ENCODE assay signal across 10 cellular contexts in the genomic region with DNA sequence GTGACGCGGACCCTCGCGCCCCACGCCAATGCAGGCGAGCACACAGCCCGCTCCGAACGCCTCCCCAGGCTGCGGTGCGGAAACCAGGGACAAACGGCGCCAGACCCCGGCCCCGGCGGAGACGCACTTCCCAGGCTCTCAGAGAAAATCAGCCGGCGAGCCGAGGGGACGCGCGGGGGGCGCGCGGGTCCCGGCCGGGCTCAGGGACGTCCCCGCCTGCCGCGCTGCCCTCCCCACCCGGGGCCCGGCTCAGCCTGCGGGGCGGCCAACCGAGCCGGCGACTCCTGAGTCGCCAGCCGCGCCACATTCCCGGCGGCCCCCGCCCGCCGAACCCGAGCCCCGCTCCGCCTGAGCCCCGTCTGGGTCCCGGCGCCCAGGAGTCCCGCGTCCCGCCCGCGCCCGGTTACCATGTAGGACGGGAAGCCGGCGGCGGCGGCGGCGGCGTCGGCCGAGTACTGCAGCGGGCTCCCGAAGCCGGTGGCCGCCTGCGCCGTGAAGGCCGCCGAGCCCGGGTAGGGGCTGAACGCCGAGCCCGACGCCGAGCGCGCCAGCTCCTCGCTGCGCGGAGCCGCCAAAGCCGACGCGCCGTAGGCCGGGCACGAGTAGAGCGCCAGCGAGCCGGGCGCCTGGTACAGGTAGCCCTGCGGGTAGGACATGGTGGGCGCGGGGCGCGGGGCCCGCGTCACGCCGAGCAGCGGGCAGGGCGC. TPM values are rescaled to one million over a fixed set of nuclear protein-coding genes. Genes with fewer than 3 reads are reported as not detected.
DNase-seq lines count a peak whose midpoint lies in the region; ATAC-seq, FAIRE-seq and TF ChIP-seq lines count a peak whose summit lies in the region.
"Had no signal": no experiment of that assay in that cellular context is flagged by ENCODE, and none has a peak within 500 bp of the region (broad histone marks: within the 10 kb centered on the region; RNA-seq: fewer than 3 reads in every experiment).

No MANE protein-coding gene starts in this region.

- H3K4me1 Mint-ChIP-seq in endodermal cell, result peaks cover 17% of the 10 kb centered on the region

- 25% methylated on average over 18 of the region's 110 CpGs for WGBS in A549 (ENCODE audit: missing lambda C conversion rate)
- 0 to 1% methylated on average over 18 to 110 of the region's 110 CpGs for WGBS in endodermal cell (ENCODE audit: insufficient coverage in 1 of 2, insufficient read length in 1 of 2), 2 experiments

- H3K36me3 ChIP-seq in MG63, result peaks cover 35% of the 10 kb centered on the region
- H3K36me3 ChIP-seq in endodermal cell (ENCODE audit: control insufficient read depth, insufficient read depth, low read length), result peaks cover 11% of the 10 kb centered on the region

- peaks cover 62% of the 10 kb centered on the region for H3K27me3 Mint-ChIP-seq in endodermal cell (ENCODE audit: insufficient read depth)

- no peak for FAIRE-seq in A549 (lab: Jason Lieb, UNC)

- H3K27ac ChIP-seq in A549 (peak overlapping the region; percentile 11 to 83; a peak in 3 of 6 replicates), endodermal cell (ENCODE audit: low read depth, low read length) (peak overlapping the region; percentile 32)

- H3K9me3 ChIP-seq in A549, result no peaks in the 10 kb centered on the region
- H3K9me3 ChIP-seq in MG63, result no peaks in the 10 kb centered on the region
- no peaks in the 10 kb centered on the region for H3K9me3 ChIP-seq in endodermal cell (ENCODE audit: control insufficient read depth, low read length)

- H3K9ac ChIP-seq in endodermal cell (ENCODE audit: extremely low read depth, low read length, poor library complexity, severe bottlenecking), result peak overlapping the region; percentile 71

- H3K9me3 Mint-ChIP-seq in endodermal cell, result peaks cover 8% of the 10 kb centered on the region

- H3K4me3 ChIP-seq in A549, result peak overlapping the region; percentile 49
- peak overlapping the region; percentile 99 for H3K4me3 ChIP-seq in MG63
- peak overlapping the region; percentile 85 for H3K4me3 ChIP-seq in endodermal cell (ENCODE audit: low read length)

- peak overlapping the region; percentile 67 for H3K4me3 Mint-ChIP-seq in endodermal cell
- H3K4me3 Mint-ChIP-seq: CD4-positive, CD25-positive, alpha-beta regulatory T cell had no signal

- TF ChIP-seq CTCF in A549 (IDR thresholded peaks at IDR 0.05) (no peak), endodermal cell (conservative IDR thresholded peaks at IDR 0.05) (no peak)

- no peak for TF ChIP-seq EP300 in A549 (IDR thresholded peaks at IDR 0.05)

- TF ChIP-seq POLR2A in A549 (IDR thresholded peaks at IDR 0.05; ENCODE audit: low read length), result no peak

- ATAC-seq in A549, result peak in 1 of 2 experiments; percentile 31; a peak in 3 of 6 replicates
- ATAC-seq in GM19328 (IDR thresholded peaks at IDR 0.05; ENCODE audit: unreplicated experiment), result no peak

- H3K36me3 Mint-ChIP-seq in endodermal cell (ENCODE audit: low read depth), result peaks cover 22% of the 10 kb centered on the region
- H3K36me3 Mint-ChIP-seq: CD4-positive, CD25-positive, alpha-beta regulatory T cell had no signal

- CTCF ChIA-PET in A549 (lab: Yijun Ruan, JAX), result no interaction called here

- H3K27me3 ChIP-seq in MG63 (no peaks in the 10 kb centered on the region), endodermal cell (ENCODE audit: control insufficient read depth, insufficient read depth, low read length, poor library complexity, severe bottlenecking) (peaks cover 39% of the 10 kb centered on the region)

- no peak for TF ChIP-seq RAD21 in A549 (conservative IDR thresholded peaks at IDR 0.05 in 1 of 2, IDR thresholded peaks at IDR 0.05 in 1 of 2)

- DNase-seq in A549 (ENCODE audit: low read depth in 1 of 2, low spot score in 1 of 2), result no peak
- peak; percentile 58 for DNase-seq in MG63
- DNase-seq in endodermal cell, result peak; percentile 80
- DNase-seq in mesenteric fat pad (ENCODE audit: low spot score), result peak; percentile 82
- no peak for DNase-seq in hippocampal formation (lab: John Stamatoyannopoulos, UW)
- DNase-seq in NCI-H1436 treated with DMSO at 0.1 percent for 48 hours (lab: John Stamatoyannopoulos, UW), result no peak
- DNase-seq in NCI-H1048 (lab: John Stamatoyannopoulos, UW), result no peak
- DNase-seq: CD4-positive, CD25-positive, alpha-beta regulatory T cell had no signal

- peak overlapping the region; percentile 85 for H3K4me2 ChIP-seq in A549

- POLR2A ChIA-PET in A549 (lab: Yijun Ruan, JAX), result no interaction called here

- H3K4me1 ChIP-seq in A549 (peaks cover 3% of the 10 kb centered on the region; the same call in 1 of the 3 replicates), endodermal cell (ENCODE audit: control insufficient read depth, insufficient read depth, low read length) (peaks cover 4% of the 10 kb centered on the region)

- no peak overlapping the region for H3K27ac Mint-ChIP-seq in endodermal cell
- H3K27ac Mint-ChIP-seq: CD4-positive, CD25-positive, alpha-beta regulatory T cell had no signal

TF ChIP-seq in A549, 52 proteins besides CTCF, POLR2A, EP300 and RAD21:
- TF ChIP-seq, protein P1, sequence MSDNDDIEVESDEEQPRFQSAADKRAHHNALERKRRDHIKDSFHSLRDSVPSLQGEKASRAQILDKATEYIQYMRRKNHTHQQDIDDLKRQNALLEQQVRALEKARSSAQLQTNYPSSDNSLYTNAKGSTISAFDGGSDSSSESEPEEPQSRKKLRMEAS (IDR thresholded peaks at IDR 0.05), result no peak
- TF ChIP-seq, protein P2, sequence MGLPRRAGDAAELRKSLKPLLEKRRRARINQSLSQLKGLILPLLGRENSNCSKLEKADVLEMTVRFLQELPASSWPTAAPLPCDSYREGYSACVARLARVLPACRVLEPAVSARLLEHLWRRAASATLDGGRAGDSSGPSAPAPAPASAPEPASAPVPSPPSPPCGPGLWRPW (IDR thresholded peaks at IDR 0.05), result no peak
- TF ChIP-seq FOSL2 (IDR thresholded peaks at IDR 0.05) (no peak), FOSL2 (CRISPR knock-in tag; IDR thresholded peaks at IDR 0.05) (no peak), TP53 (CRISPR knock-in tag; IDR thresholded peaks at IDR 0.05) (no peak), JUN (IDR thresholded peaks at IDR 0.05) (no peak), CBX2 (IDR thresholded peaks at IDR 0.05; ENCODE audit: borderline replicate concordance, low read depth) (no peak), HDAC2 (IDR thresholded peaks at IDR 0.05) (no peak), ZFP36 (IDR thresholded peaks at IDR 0.05; ENCODE audit: borderline replicate concordance, partially characterized antibody) (no peak), CBX8 (IDR thresholded peaks at IDR 0.05) (no peak), ZC3H11A (IDR thresholded peaks at IDR 0.05) (no peak), NR3C1 (IDR thresholded peaks at IDR 0.05) (no peak), FOSB (CRISPR knock-in tag; IDR thresholded peaks at IDR 0.05) (no peak), RARB (CRISPR knock-in tag; IDR thresholded peaks at IDR 0.05) (no peak), HOXB5 (CRISPR knock-in tag; IDR thresholded peaks at IDR 0.05) (no peak), RCOR1 (IDR thresholded peaks at IDR 0.05; ENCODE audit: low read depth, low read length) (no peak), HOXA7 (CRISPR knock-in tag; IDR thresholded peaks at IDR 0.05) (no peak), CHD2 (IDR thresholded peaks at IDR 0.05; ENCODE audit: low read length, partially characterized antibody) (no peak)
- TF ChIP-seq, protein P3, sequence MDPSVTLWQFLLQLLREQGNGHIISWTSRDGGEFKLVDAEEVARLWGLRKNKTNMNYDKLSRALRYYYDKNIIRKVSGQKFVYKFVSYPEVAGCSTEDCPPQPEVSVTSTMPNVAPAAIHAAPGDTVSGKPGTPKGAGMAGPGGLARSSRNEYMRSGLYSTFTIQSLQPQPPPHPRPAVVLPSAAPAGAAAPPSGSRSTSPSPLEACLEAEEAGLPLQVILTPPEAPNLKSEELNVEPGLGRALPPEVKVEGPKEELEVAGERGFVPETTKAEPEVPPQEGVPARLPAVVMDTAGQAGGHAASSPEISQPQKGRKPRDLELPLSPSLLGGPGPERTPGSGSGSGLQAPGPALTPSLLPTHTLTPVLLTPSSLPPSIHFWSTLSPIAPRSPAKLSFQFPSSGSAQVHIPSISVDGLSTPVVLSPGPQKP (IDR thresholded peaks at IDR 0.05; ENCODE audit: low read depth, low read length), result no peak
- TF ChIP-seq, protein P4, sequence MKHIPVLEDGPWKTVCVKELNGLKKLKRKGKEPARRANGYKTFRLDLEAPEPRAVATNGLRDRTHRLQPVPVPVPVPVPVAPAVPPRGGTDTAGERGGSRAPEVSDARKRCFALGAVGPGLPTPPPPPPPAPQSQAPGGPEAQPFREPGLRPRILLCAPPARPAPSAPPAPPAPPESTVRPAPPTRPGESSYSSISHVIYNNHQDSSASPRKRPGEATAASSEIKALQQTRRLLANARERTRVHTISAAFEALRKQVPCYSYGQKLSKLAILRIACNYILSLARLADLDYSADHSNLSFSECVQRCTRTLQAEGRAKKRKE (CRISPR knock-in tag; IDR thresholded peaks at IDR 0.05; ENCODE audit: low read depth), result no peak
TF ChIP-seq in A549: peak in this region for 0.

RNA-seq across cellular contexts. Expression of a gene that starts 0.6 kb away (rescaled TPM):
- polyA plus RNA-seq in A549 (2011; rRNA removed) (0.30 and 0.33 TPM in 2 replicates), A549 (2017; fragmentation: RNase III; extraction: RNeasy Plus Mini Kit Qiagen cat#74134 plus additional on column Dnase treatment) (0.59 to 0.76 TPM (median 0.67 TPM) in 3 replicates)
- polyA plus RNA-seq in A549 (2012; cell fraction: cytosol; rRNA removed), result 0.34 and 0.57 TPM in 2 replicates
- polyA plus RNA-seq in A549 (2012; cell fraction: nucleus; rRNA removed), result 0.56 and 0.73 TPM in 2 replicates
- polyA minus RNA-seq in A549 (2011; rRNA and poly(A)+ RNA removed), result not detected in 2 replicates
- total RNA-seq in MG63 (2014; rRNA removed; shearing (Covaris generic); ENCODE audit: low replicate concordance), result 21.5 and 25.3 TPM in 2 replicates
- total RNA-seq in endodermal cell (1 to 10 TPM; 4.2 to 6.9 TPM), mesenteric fat pad (0.45 TPM)
- 67.3 TPM for polyA plus RNA-seq in endodermal cell (2013, experiment 1 of 2)
- polyA plus RNA-seq in endodermal cell (2013, experiment 2 of 2), result 57.3 TPM
- total RNA-seq: CD4-positive, CD25-positive, alpha-beta regulatory T cell; T-helper 1 cell treated with Interleukin-12 subunit alpha and Interleukin-12 subunit beta and Interleukin-4 antibody, amounts not matched to agents 30 ng/mL and 1 ng/mL, for 36 hours had no signal
- polyA plus RNA-seq: CD4-positive, CD25-positive, alpha-beta regulatory T cell had no signal

Comparison
In these comparisons a context has a peak if more than half of its experiments do, and no peak if none do; other contexts are left out.
1. DNase-seq: peak in MG63 (single experiment), endodermal cell (single experiment) and mesenteric fat pad (single experiment); none in A549 (0 of 2), hippocampal formation (0 of 2), NCI-H1436 treated with DMSO at 0.1 percent for 48 hours (single experiment) and NCI-H1048 (single experiment).
2. H3K4me3 ChIP-seq: peak in every context shown above with its lines; median percentile 99 in MG63; 85 in endodermal cell; 49 in A549.